In the genomic region with DNA sequence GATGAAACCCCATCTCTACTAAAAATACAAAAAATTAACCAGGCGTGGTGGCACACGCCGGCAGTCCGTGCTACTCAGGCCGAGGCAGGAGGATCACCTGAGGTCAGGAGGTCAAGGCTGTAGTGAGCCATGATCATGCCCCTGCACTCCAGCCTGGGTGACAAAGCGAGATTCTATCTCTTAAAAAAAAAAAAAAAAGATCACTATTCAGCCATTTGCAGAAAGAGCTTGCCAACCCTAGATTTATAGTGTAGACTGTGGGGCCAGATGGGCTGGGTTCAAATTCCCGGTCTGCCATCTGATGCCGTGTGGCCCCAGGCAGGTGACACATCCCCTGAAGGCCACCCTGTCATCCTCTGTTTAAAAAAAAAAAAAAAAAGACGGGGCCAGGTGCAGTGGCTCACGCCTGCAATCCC, we compare ENCODE assay signal across 13 cellular contexts. TPM values are rescaled to one million over a fixed set of nuclear protein-coding genes. Genes with fewer than 3 reads are reported as not detected.
DNase-seq lines count a peak whose midpoint lies in the region; ATAC-seq, FAIRE-seq and TF ChIP-seq lines count a peak whose summit lies in the region.
"Had no signal": no experiment of that assay in that cellular context is flagged by ENCODE, and none has a peak within 500 bp of the region (broad histone marks: within the 10 kb centered on the region; RNA-seq: fewer than 3 reads in every experiment).

No MANE protein-coding gene starts in this region.

- no TSS peak for BruUV-seq in HepG2 (replicated peaks; lab: Mats Ljungman, UMichigan)

- peak overlapping the region; percentile 21 for H3K27ac ChIP-seq in HepG2 (ENCODE audit: extremely low read length, insufficient read depth, low read length)
- H3K27ac ChIP-seq in stomach, result peak overlapping the region; percentile 0 to 87 (median 72)
- H3K27ac ChIP-seq in WERI-Rb-1, result no peak overlapping the region
- H3K27ac ChIP-seq in endodermal cell (ENCODE audit: low read depth, low read length), result no peak overlapping the region
- H3K27ac ChIP-seq: C4-2B had no signal

- H3K79me2 ChIP-seq in HepG2 (ENCODE audit: insufficient read depth, low read length), result no peaks in the 10 kb centered on the region

- H3K27ac Mint-ChIP-seq in HFFc6 (peak overlapping the region; percentile 99), chondrocyte (ENCODE audit: unreplicated experiment) (peak overlapping the region; percentile 98), endodermal cell (no peak overlapping the region)
- H3K27ac Mint-ChIP-seq: T-cell had no signal

- intact Hi-C loops in HepG2 (cut with micrococcal nuclease; ENCODE audit: unreplicated experiment), result no loop called here
- intact Hi-C loops in stomach (cut with DNase I; ENCODE audit: low total_unique reads), result no loop called here

- H3K9me3 Mint-ChIP-seq in HFFc6 (no peaks in the 10 kb centered on the region), chondrocyte (ENCODE audit: low read depth) (no peaks in the 10 kb centered on the region), endodermal cell (no peaks in the 10 kb centered on the region)
- H3K9me3 Mint-ChIP-seq: T-cell had no signal

- DNase-seq in HFFc6 (no peak), chondrocyte (ENCODE audit: low spot score) (no peak), HepG2 (ENCODE audit: low spot score) (no peak), stomach (no peak), DMS153 treated with DMSO at 0.1 percent for 48 hours (lab: John Stamatoyannopoulos, UW; ENCODE audit: unreplicated experiment) (no peak), WERI-Rb-1 (no peak), endodermal cell (no peak), SW480 (ENCODE audit: low spot score) (no peak)
- DNase-seq: mucosa of descending colon, NCI-H526 treated with DMSO at 0.1 percent for 48 hours, T-cell had no signal

- TF ChIP-seq RAD21 in HepG2 (CRISPR knock-in tag; IDR thresholded peaks at IDR 0.05), result no peak

- H4K20me1 ChIP-seq in HepG2 (ENCODE audit: insufficient read depth, low read length), result 0 out of 2 replicates have a peak, but pooled peaks cover 2% of the 10 kb centered on the region

- H3K4me3 ChIP-seq in HepG2 (replicated peaks in 1 of 3; ENCODE audit: insufficient read depth in 1 of 3, low read depth in 2 of 3, low read length in 3 of 3), result no peak overlapping the region
- no peak overlapping the region for H3K4me3 ChIP-seq in stomach
- no peak overlapping the region for H3K4me3 ChIP-seq in WERI-Rb-1 (ENCODE audit: low read depth, low read length)
- no peak overlapping the region for H3K4me3 ChIP-seq in endodermal cell (ENCODE audit: low read length)
- H3K4me3 ChIP-seq: HAP-1, mucosa of descending colon had no signal

- peaks cover 15% of the 10 kb centered on the region for H3K27me3 Mint-ChIP-seq in HFFc6 (ENCODE audit: insufficient read depth)
- no peaks in the 10 kb centered on the region for H3K27me3 Mint-ChIP-seq in chondrocyte (ENCODE audit: low read depth)
- H3K27me3 Mint-ChIP-seq in endodermal cell (ENCODE audit: insufficient read depth), result no peaks in the 10 kb centered on the region
- H3K27me3 Mint-ChIP-seq: T-cell had no signal

- TF ChIP-seq POLR2A in HepG2 (IDR thresholded peaks at IDR 0.05; ENCODE audit: insufficient read depth in 1 of 2, low read depth in 2 of 2, low read length in 2 of 2), result no peak
- TF ChIP-seq POLR2A in stomach (IDR thresholded peaks at IDR 0.05), result no peak

- 30% methylated on average over 10 of the region's 10 CpGs for WGBS in HepG2 (ENCODE audit: low lambda C conversion rate)
- WGBS in stomach, 5 donors, result 82 to 89% (median 86%) methylated on average over 10 of the region's 10 CpGs
- WGBS in endodermal cell (ENCODE audit: insufficient coverage in 1 of 2, insufficient read length in 1 of 2), 2 experiments, result 93 to 100% methylated on average over 2 to 9 of the region's 10 CpGs

- no peak for FAIRE-seq in HepG2 (lab: Jason Lieb, UNC)

- TF ChIP-seq CTCF in HFFc6 (IDR thresholded peaks at IDR 0.05), result no peak
- TF ChIP-seq CTCF in chondrocyte (IDR thresholded peaks at IDR 0.05), result no peak
- no peak for TF ChIP-seq CTCF in HepG2 (CRISPR knock-in tag; IDR thresholded peaks at IDR 0.05)
- TF ChIP-seq CTCF in stomach (IDR thresholded peaks at IDR 0.05), result no peak
- TF ChIP-seq CTCF in WERI-Rb-1 (IDR thresholded peaks at IDR 0.05; ENCODE audit: low read depth, low read length), result no peak
- no peak for TF ChIP-seq CTCF in endodermal cell (conservative IDR thresholded peaks at IDR 0.05)

- H3K4me3 Mint-ChIP-seq in HFFc6, result peak overlapping the region; percentile 74
- peak overlapping the region; percentile 27 for H3K4me3 Mint-ChIP-seq in chondrocyte (ENCODE audit: unreplicated experiment)
- H3K4me3 Mint-ChIP-seq in endodermal cell, result no peak overlapping the region
- H3K4me3 Mint-ChIP-seq: T-cell had no signal

- H3K27me3 ChIP-seq in HepG2 (ENCODE audit: control insufficient read depth in 1 of 2, insufficient read depth in 2 of 2, low read length in 2 of 2) (no peaks in the 10 kb centered on the region), stomach (no peaks in the 10 kb centered on the region), WERI-Rb-1 (ENCODE audit: insufficient read depth, low read depth, severe bottlenecking) (no peaks in the 10 kb centered on the region), endodermal cell (ENCODE audit: control insufficient read depth, insufficient read depth, low read length, poor library complexity, severe bottlenecking) (no peaks in the 10 kb centered on the region)

- H3K9ac ChIP-seq in HepG2 (ENCODE audit: insufficient read depth, low read depth, low read length) (no peak overlapping the region), endodermal cell (ENCODE audit: extremely low read depth, low read length, poor library complexity, severe bottlenecking) (no peak overlapping the region)

- H3K4me1 ChIP-seq in HepG2 (ENCODE audit: insufficient read depth, low read length) (peaks cover 16% of the 10 kb centered on the region), stomach (peaks cover under 1 to 26% (median 10%) of the 10 kb centered on the region in 4 donors), endodermal cell (ENCODE audit: control insufficient read depth, insufficient read depth, low read length) (peaks cover 3% of the 10 kb centered on the region)
- H3K4me1 ChIP-seq: HAP-1 had no signal

- H2AFZ ChIP-seq in HepG2 (ENCODE audit: low read length), result no peak overlapping the region

- H3K9me3 ChIP-seq in HepG2 (ENCODE audit: low read length) (no peaks in the 10 kb centered on the region), stomach (no peaks in the 10 kb centered on the region), WERI-Rb-1 (ENCODE audit: severe bottlenecking) (no peaks in the 10 kb centered on the region), endodermal cell (ENCODE audit: control insufficient read depth, low read length) (no peaks in the 10 kb centered on the region)
- H3K9me3 ChIP-seq: HAP-1, mucosa of descending colon had no signal

- peaks cover 6 to 24% of the 10 kb centered on the region in 2 experiments; a peak in 4 of 5 replicates for H3K36me3 ChIP-seq in HepG2 (replicated peaks in 1 of 2; ENCODE audit: control insufficient read depth in 1 of 2, insufficient read depth in 2 of 2, low read length in 2 of 2)
- H3K36me3 ChIP-seq in stomach, result peaks cover 90 to 100% (median 100%) of the 10 kb centered on the region in 4 donors
- peaks cover 47% of the 10 kb centered on the region for H3K36me3 ChIP-seq in WERI-Rb-1
- H3K36me3 ChIP-seq in endodermal cell (ENCODE audit: control insufficient read depth, insufficient read depth, low read length), result no peaks in the 10 kb centered on the region

- H3K4me1 Mint-ChIP-seq in HFFc6 (ENCODE audit: low read depth), result peaks cover 17% of the 10 kb centered on the region
- peaks cover 13% of the 10 kb centered on the region for H3K4me1 Mint-ChIP-seq in chondrocyte (ENCODE audit: low read depth)
- no peaks in the 10 kb centered on the region for H3K4me1 Mint-ChIP-seq in endodermal cell
- H3K4me1 Mint-ChIP-seq: T-cell had no signal

- ATAC-seq in HepG2, result peak; percentile 41
- ATAC-seq: T-cell had no signal

- TF ChIP-seq EP300 in HepG2 (IDR thresholded peaks at IDR 0.05; ENCODE audit: low read depth in 2 of 2, low read length in 2 of 2) (no peak), HepG2 (CRISPR knock-in tag; IDR thresholded peaks at IDR 0.05; ENCODE audit: borderline replicate concordance) (no peak), stomach (IDR thresholded peaks at IDR 0.05) (no peak)

- POLR2A ChIA-PET in HepG2 (lab: Yijun Ruan, JAX), result no interaction called here

- in situ Hi-C loops in HepG2 (cut with HindIII; ENCODE audit: extremely low pct_ligation_motif_present, low pct_unique_long_range_greater_than_20kb), result no loop called here

- CTCF ChIA-PET in HepG2 (lab: Yijun Ruan, JAX; ENCODE audit: low intra/inter-chr PET ratio, low total read pairs), result no interaction called here

- H3K36me3 Mint-ChIP-seq in HFFc6 (ENCODE audit: low read depth) (peaks cover 5% of the 10 kb centered on the region; the same call in 1 of the 2 replicates), chondrocyte (ENCODE audit: low read depth) (peaks cover 12% of the 10 kb centered on the region), endodermal cell (ENCODE audit: low read depth) (no peaks in the 10 kb centered on the region)

- no peak overlapping the region for H3K4me2 ChIP-seq in HepG2 (ENCODE audit: low read depth, low read length)

RNA-seq across cellular contexts. Expression of gene SMIM24, which starts 28.9 kb away (rescaled TPM):
- total RNA-seq in HFFc6 (2021; fragmentation: NEBNext Ultra II Directional; extraction: Animal tissue kit (Norgen Biotek cat#: 25700)), result not detected
- total RNA-seq in chondrocyte (not detected in 3 replicates), HepG2 (2016; rRNA removed; fragmentation: Illumina TruSeq; extraction: Trizol) (47.4 and 70.6 TPM in 2 replicates), stomach (100 to 1,000 TPM in 1 of 5 donors, 10 to 100 TPM in 1, 1 to 10 TPM in 2, not detected in 1; 1.4 to 178 (median 38.3) TPM), endodermal cell (not detected)
- 29.6 and 43.2 TPM in 2 replicates for total RNA-seq in HepG2 (2016; cell fraction: cytosol; rRNA removed; fragmentation: Illumina TruSeq; extraction: Trizol; ENCODE audit: low read depth)
- total RNA-seq in HepG2 (2016; cell fraction: insoluble cytoplasmic fraction; rRNA removed; fragmentation: Illumina TruSeq; extraction: Trizol), result 47.9 and 76.1 TPM in 2 replicates
- total RNA-seq in HepG2 (2016; cell fraction: membrane; rRNA removed; fragmentation: Illumina TruSeq; extraction: Trizol), result 38.7 and 54.4 TPM in 2 replicates
- total RNA-seq in HepG2 (2016; cell fraction: nucleus; rRNA removed; fragmentation: Illumina TruSeq; extraction: Trizol), result 42.5 and 49.4 TPM in 2 replicates
- polyA plus RNA-seq in HepG2 (2011; rRNA removed) (9.0 and 11.2 TPM in 2 replicates), stomach (100 to 1,000 TPM in 1 of 3 donors, 10 to 100 TPM in 2; 14.1 to 116 (median 68.7) TPM)
- polyA plus RNA-seq in HepG2 (2011; cell fraction: cytosol; rRNA removed), result 9.6 and 9.7 TPM in 2 replicates
- polyA plus RNA-seq in HepG2 (2011; cell fraction: nucleus; rRNA removed), result 3.7 and 4.5 TPM in 2 replicates
- 11.7 and 27.5 TPM in 2 replicates for polyA plus RNA-seq in HepG2 (2012)
- polyA plus RNA-seq in HepG2 (2016; cell fraction: cytosol; fragmentation: Illumina TruSeq; extraction: Trizol; ENCODE audit: low read depth), result 59.2 and 77.1 TPM in 2 replicates
- polyA plus RNA-seq in HepG2 (2016; cell fraction: insoluble cytoplasmic fraction; fragmentation: Illumina TruSeq; extraction: Trizol; ENCODE audit: low read depth), result 77.8 and 93.1 TPM in 2 replicates
- 72.5 and 86.0 TPM in 2 replicates for polyA plus RNA-seq in HepG2 (2016; cell fraction: membrane; fragmentation: Illumina TruSeq; extraction: Trizol; ENCODE audit: low read depth)
- 132 and 146 TPM in 2 replicates for polyA plus RNA-seq in HepG2 (2016; cell fraction: nucleus; fragmentation: Illumina TruSeq; extraction: Trizol; ENCODE audit: insufficient read depth, low read depth)
- 0.51 and 3.8 TPM in 2 replicates for polyA minus RNA-seq in HepG2 (2011; rRNA and poly(A)+ RNA removed; ENCODE audit: low replicate concordance)
- 3.0 and 6.0 TPM in 2 replicates for polyA minus RNA-seq in HepG2 (2011; cell fraction: cytosol; rRNA and poly(A)+ RNA removed)
- polyA minus RNA-seq in HepG2 (2011; cell fraction: nucleus; rRNA and poly(A)+ RNA removed), result 0.64 and 1.4 TPM in 2 replicates
- 1.4 TPM for polyA plus RNA-seq in endodermal cell (2013, experiment 1 of 2)
- 1.5 TPM for polyA plus RNA-seq in endodermal cell (2013, experiment 2 of 2)

RNA-seq across cellular contexts. Expression of gene SMIM44, which starts 31.8 kb away (rescaled TPM):
- total RNA-seq in HFFc6 (2021; fragmentation: NEBNext Ultra II Directional; extraction: Animal tissue kit (Norgen Biotek cat#: 25700)), result not detected
- total RNA-seq in chondrocyte, result not detected in 3 replicates
- total RNA-seq in HepG2 (2016; rRNA removed; fragmentation: Illumina TruSeq; extraction: Trizol), result not detected in 2 replicates
- not detected in 2 replicates for total RNA-seq in HepG2 (2016; cell fraction: cytosol; rRNA removed; fragmentation: Illumina TruSeq; extraction: Trizol; ENCODE audit: low read depth)
- not detected in 2 replicates for total RNA-seq in HepG2 (2016; cell fraction: insoluble cytoplasmic fraction; rRNA removed; fragmentation: Illumina TruSeq; extraction: Trizol)
- not detected in 2 replicates for total RNA-seq in HepG2 (2016; cell fraction: membrane; rRNA removed; fragmentation: Illumina TruSeq; extraction: Trizol)
- total RNA-seq in HepG2 (2016; cell fraction: nucleus; rRNA removed; fragmentation: Illumina TruSeq; extraction: Trizol), result not detected in 2 replicates
- not detected in 2 replicates for polyA plus RNA-seq in HepG2 (2011; rRNA removed)
- polyA plus RNA-seq in HepG2 (2011; cell fraction: cytosol; rRNA removed), result not detected in 2 replicates
- not detected in 2 replicates for polyA plus RNA-seq in HepG2 (2011; cell fraction: nucleus; rRNA removed)
- polyA plus RNA-seq in HepG2 (2012), result not detected in 2 replicates
- not detected in 2 replicates for polyA plus RNA-seq in HepG2 (2016; cell fraction: cytosol; fragmentation: Illumina TruSeq; extraction: Trizol; ENCODE audit: low read depth)
- polyA plus RNA-seq in HepG2 (2016; cell fraction: insoluble cytoplasmic fraction; fragmentation: Illumina TruSeq; extraction: Trizol; ENCODE audit: low read depth), result not detected in 2 replicates
- not detected in 2 replicates for polyA plus RNA-seq in HepG2 (2016; cell fraction: membrane; fragmentation: Illumina TruSeq; extraction: Trizol; ENCODE audit: low read depth)
- not detected in 2 replicates for polyA plus RNA-seq in HepG2 (2016; cell fraction: nucleus; fragmentation: Illumina TruSeq; extraction: Trizol; ENCODE audit: insufficient read depth, low read depth)
- polyA minus RNA-seq in HepG2 (2011; rRNA and poly(A)+ RNA removed; ENCODE audit: low replicate concordance), result not detected in 2 replicates
- polyA minus RNA-seq in HepG2 (2011; cell fraction: cytosol; rRNA and poly(A)+ RNA removed), result not detected in 2 replicates
- polyA minus RNA-seq in HepG2 (2011; cell fraction: nucleus; rRNA and poly(A)+ RNA removed), result not detected in 2 replicates
- total RNA-seq in stomach, result not detected
- 1 to 10 TPM in 1 of 3 donors, not detected in 2; 2.7 TPM for polyA plus RNA-seq in stomach
- not detected for total RNA-seq in endodermal cell
- not detected for polyA plus RNA-seq in endodermal cell (2013, experiment 1 of 2)
- polyA plus RNA-seq in endodermal cell (2013, experiment 2 of 2), result not detected
- total RNA-seq: T-cell had no signal

RNA-seq across cellular contexts. Expression of gene DOHH, which starts 49.0 kb away (rescaled TPM):
- total RNA-seq in HFFc6 (2021; fragmentation: NEBNext Ultra II Directional; extraction: Animal tissue kit (Norgen Biotek cat#: 25700)), result 10 to 100 TPM; 14.3 to 20.4 (median 17.0) TPM
- total RNA-seq in chondrocyte (9.9 to 10.3 TPM (median 10.1 TPM) in 3 replicates), HepG2 (2016; rRNA removed; fragmentation: Illumina TruSeq; extraction: Trizol) (10.3 and 13.7 TPM in 2 replicates), stomach (10 to 100 TPM in 2 of 5 donors, 1 to 10 TPM in 1, under 1 TPM in 1, not detected in 1; 0.45 to 21.7 (median 11.1) TPM), endodermal cell (10 to 100 TPM; 13.4 to 14.3 TPM)
- total RNA-seq in HepG2 (2016; cell fraction: cytosol; rRNA removed; fragmentation: Illumina TruSeq; extraction: Trizol; ENCODE audit: low read depth), result 2.2 TPM in 2 replicates
- total RNA-seq in HepG2 (2016; cell fraction: insoluble cytoplasmic fraction; rRNA removed; fragmentation: Illumina TruSeq; extraction: Trizol), result 10.1 and 13.2 TPM in 2 replicates
- 5.2 and 7.2 TPM in 2 replicates for total RNA-seq in HepG2 (2016; cell fraction: membrane; rRNA removed; fragmentation: Illumina TruSeq; extraction: Trizol)
- 5.0 and 6.8 TPM in 2 replicates for total RNA-seq in HepG2 (2016; cell fraction: nucleus; rRNA removed; fragmentation: Illumina TruSeq; extraction: Trizol)
- polyA plus RNA-seq in HepG2 (2011; rRNA removed) (3.5 and 4.8 TPM in 2 replicates), stomach (10 to 100 TPM; 10.7 to 14.1 (median 13.6) TPM)
- 4.6 and 9.1 TPM in 2 replicates for polyA plus RNA-seq in HepG2 (2011; cell fraction: cytosol; rRNA removed)
- polyA plus RNA-seq in HepG2 (2011; cell fraction: nucleus; rRNA removed), result 7.4 and 8.4 TPM in 2 replicates
- polyA plus RNA-seq in HepG2 (2012), result 4.7 and 7.0 TPM in 2 replicates
- polyA plus RNA-seq in HepG2 (2016; cell fraction: cytosol; fragmentation: Illumina TruSeq; extraction: Trizol; ENCODE audit: low read depth), result 1.5 and 2.2 TPM in 2 replicates
- polyA plus RNA-seq in HepG2 (2016; cell fraction: insoluble cytoplasmic fraction; fragmentation: Illumina TruSeq; extraction: Trizol; ENCODE audit: low read depth), result 12.2 and 13.2 TPM in 2 replicates
- 3.7 and 4.3 TPM in 2 replicates for polyA plus RNA-seq in HepG2 (2016; cell fraction: membrane; fragmentation: Illumina TruSeq; extraction: Trizol; ENCODE audit: low read depth)
- 10.0 and 11.0 TPM in 2 replicates for polyA plus RNA-seq in HepG2 (2016; cell fraction: nucleus; fragmentation: Illumina TruSeq; extraction: Trizol; ENCODE audit: insufficient read depth, low read depth)
- polyA minus RNA-seq in HepG2 (2011; rRNA and poly(A)+ RNA removed; ENCODE audit: low replicate concordance), result 5.5 and 8.1 TPM in 2 replicates
- 4.5 and 6.8 TPM in 2 replicates for polyA minus RNA-seq in HepG2 (2011; cell fraction: cytosol; rRNA and poly(A)+ RNA removed)
- polyA minus RNA-seq in HepG2 (2011; cell fraction: nucleus; rRNA and poly(A)+ RNA removed), result 3.5 and 5.0 TPM in 2 replicates
- polyA plus RNA-seq in endodermal cell (2013, experiment 1 of 2), result 7.8 TPM
- polyA plus RNA-seq in endodermal cell (2013, experiment 2 of 2), result 7.8 TPM

RNA-seq across cellular contexts. Expression of gene FZR1, which starts 54.7 kb away (rescaled TPM):
- 10 to 100 TPM; 43.9 to 56.8 (median 46.0) TPM for total RNA-seq in HFFc6 (2021; fragmentation: NEBNext Ultra II Directional; extraction: Animal tissue kit (Norgen Biotek cat#: 25700))
- total RNA-seq in chondrocyte, result 35.0 to 37.6 TPM (median 36.5 TPM) in 3 replicates
- total RNA-seq in HepG2 (2016; rRNA removed; fragmentation: Illumina TruSeq; extraction: Trizol), result 18.3 and 29.0 TPM in 2 replicates
- 7.3 and 8.3 TPM in 2 replicates for total RNA-seq in HepG2 (2016; cell fraction: cytosol; rRNA removed; fragmentation: Illumina TruSeq; extraction: Trizol; ENCODE audit: low read depth)
- 14.2 and 28.7 TPM in 2 replicates for total RNA-seq in HepG2 (2016; cell fraction: insoluble cytoplasmic fraction; rRNA removed; fragmentation: Illumina TruSeq; extraction: Trizol)
- total RNA-seq in HepG2 (2016; cell fraction: membrane; rRNA removed; fragmentation: Illumina TruSeq; extraction: Trizol), result 11.9 and 12.1 TPM in 2 replicates
- total RNA-seq in HepG2 (2016; cell fraction: nucleus; rRNA removed; fragmentation: Illumina TruSeq; extraction: Trizol), result 13.9 and 16.7 TPM in 2 replicates
- polyA plus RNA-seq in HepG2 (2011; rRNA removed), result 30.8 and 39.2 TPM in 2 replicates
- polyA plus RNA-seq in HepG2 (2011; cell fraction: cytosol; rRNA removed), result 14.2 and 18.0 TPM in 2 replicates
- 95.9 and 102 TPM in 2 replicates for polyA plus RNA-seq in HepG2 (2011; cell fraction: nucleus; rRNA removed)
- 24.3 and 37.8 TPM in 2 replicates for polyA plus RNA-seq in HepG2 (2012)
- polyA plus RNA-seq in HepG2 (2016; cell fraction: cytosol; fragmentation: Illumina TruSeq; extraction: Trizol; ENCODE audit: low read depth), result 1.6 and 2.9 TPM in 2 replicates
- polyA plus RNA-seq in HepG2 (2016; cell fraction: insoluble cytoplasmic fraction; fragmentation: Illumina TruSeq; extraction: Trizol; ENCODE audit: low read depth), result 17.3 and 26.9 TPM in 2 replicates
- 6.0 and 6.7 TPM in 2 replicates for polyA plus RNA-seq in HepG2 (2016; cell fraction: membrane; fragmentation: Illumina TruSeq; extraction: Trizol; ENCODE audit: low read depth)
- 52.3 and 54.5 TPM in 2 replicates for polyA plus RNA-seq in HepG2 (2016; cell fraction: nucleus; fragmentation: Illumina TruSeq; extraction: Trizol; ENCODE audit: insufficient read depth, low read depth)
- 18.4 and 43.6 TPM in 2 replicates for polyA minus RNA-seq in HepG2 (2011; rRNA and poly(A)+ RNA removed; ENCODE audit: low replicate concordance)
- polyA minus RNA-seq in HepG2 (2011; cell fraction: cytosol; rRNA and poly(A)+ RNA removed), result 15.1 and 16.5 TPM in 2 replicates
- 17.9 and 24.6 TPM in 2 replicates for polyA minus RNA-seq in HepG2 (2011; cell fraction: nucleus; rRNA and poly(A)+ RNA removed)
- 100 to 1,000 TPM in 1 of 5 donors, 10 to 100 TPM in 3, 1 to 10 TPM in 1; 9.4 to 113 (median 31.9) TPM for total RNA-seq in stomach
- 10 to 100 TPM; 10.5 to 17.2 (median 13.9) TPM for polyA plus RNA-seq in stomach
- total RNA-seq in endodermal cell, result 10 to 100 TPM; 56.7 to 65.1 TPM
- polyA plus RNA-seq in endodermal cell (2013, experiment 1 of 2), result 49.5 TPM
- 52.5 TPM for polyA plus RNA-seq in endodermal cell (2013, experiment 2 of 2)

Comparison
In these comparisons a context has a peak if more than half of its experiments do, and no peak if none do; other contexts are left out.
1. H3K27ac ChIP-seq: peak in HepG2 (single experiment) and stomach (5 of 5); none in WERI-Rb-1 (single experiment) and endodermal cell (single experiment).